1 cellular context compared by ENCODE assay signal in the genomic region with DNA sequence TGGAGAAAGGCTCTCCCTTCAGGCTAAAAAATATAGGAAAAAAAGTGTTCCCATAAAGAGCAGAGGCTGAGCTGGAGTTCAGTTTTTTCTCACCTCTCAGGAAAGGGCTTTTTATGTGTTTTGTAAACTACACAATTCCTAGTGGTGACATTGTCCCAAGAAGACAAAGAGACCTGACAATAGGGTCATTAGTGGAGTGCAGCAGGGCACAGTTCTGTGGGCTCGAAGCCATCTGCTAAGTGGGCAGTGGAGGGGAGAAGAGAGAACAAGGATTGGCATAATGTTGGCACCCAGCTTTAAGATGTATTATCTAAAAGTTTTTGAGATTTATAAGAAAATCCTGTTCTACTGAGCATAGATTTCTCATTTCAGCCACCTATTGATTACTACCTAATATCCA.
TF ChIP-seq lines count a peak whose summit lies in the region.

No MANE protein-coding gene starts in this region.

TF ChIP-seq in GM23338, 12 proteins besides CTCF, POLR2A, EP300 and RAD21 (continued from another document):
- TF ChIP-seq ZNF331 (CRISPR knock-in tag; IDR thresholded peaks at IDR 0.05; ENCODE audit: low read depth) (no peak), JUNB (IDR thresholded peaks at IDR 0.05; ENCODE audit: unreplicated experiment) (no peak)
